2 cellular contexts compared by ENCODE assay signal in genomic region chr9:95280745-95281144, GRCh38.
TF ChIP-seq lines count a peak whose summit lies in the region.

No MANE protein-coding gene starts in this region.

TF ChIP-seq in HCT116, 20 proteins besides CTCF, POLR2A, EP300 and RAD21:
- 0 out of 2 replicates have a peak, but pooled peaks have one; percentile 12 for TF ChIP-seq CBX3 (IDR thresholded peaks at IDR 0.05; ENCODE audit: low read depth)
- no peak for TF ChIP-seq JUND (IDR thresholded peaks at IDR 0.05)

TF ChIP-seq in K562, 482 proteins besides CTCF, POLR2A, EP300 and RAD21:
- TF ChIP-seq ZNF398 (CRISPR knock-in tag; IDR thresholded peaks at IDR 0.05), result no peak
- no peak for TF ChIP-seq ZNF263 (CRISPR knock-in tag; IDR thresholded peaks at IDR 0.05; ENCODE audit: borderline replicate concordance)
- TF ChIP-seq KAT8 (IDR thresholded peaks at IDR 0.05; ENCODE audit: low read depth), result no peak
- peak in 1 of 2 experiments; percentile 24; a peak in 1 of 4 replicates for TF ChIP-seq TRIM24 (IDR thresholded peaks at IDR 0.05)
- no peak for TF ChIP-seq ARID3B (CRISPR knock-in tag; IDR thresholded peaks at IDR 0.05; ENCODE audit: borderline replicate concordance)
- TF ChIP-seq ZNF280A (IDR thresholded peaks at IDR 0.05; ENCODE audit: low read depth, partially characterized antibody), result peak; percentile 79
- TF ChIP-seq BHLHE40 (IDR thresholded peaks at IDR 0.05; ENCODE audit: low read length), result no peak
- no peak for TF ChIP-seq FOXJ2 (tag; IDR thresholded peaks at IDR 0.05)
- no peak for TF ChIP-seq E2F8 (IDR thresholded peaks at IDR 0.05; ENCODE audit: low read depth, partially characterized antibody)
- TF ChIP-seq ZNF280B (CRISPR knock-in tag; IDR thresholded peaks at IDR 0.05), result 0 out of 2 replicates have a peak, but pooled peaks have one; percentile 37
- TF ChIP-seq CBX3 (IDR thresholded peaks at IDR 0.05; ENCODE audit: borderline replicate concordance in 1 of 2, low read length in 2 of 2), result peak in 1 of 2 experiments; percentile 39; a peak in 1 of 3 replicates
- TF ChIP-seq, protein P1, sequence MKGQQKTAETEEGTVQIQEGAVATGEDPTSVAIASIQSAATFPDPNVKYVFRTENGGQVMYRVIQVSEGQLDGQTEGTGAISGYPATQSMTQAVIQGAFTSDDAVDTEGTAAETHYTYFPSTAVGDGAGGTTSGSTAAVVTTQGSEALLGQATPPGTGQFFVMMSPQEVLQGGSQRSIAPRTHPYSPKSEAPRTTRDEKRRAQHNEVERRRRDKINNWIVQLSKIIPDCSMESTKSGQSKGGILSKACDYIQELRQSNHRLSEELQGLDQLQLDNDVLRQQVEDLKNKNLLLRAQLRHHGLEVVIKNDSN (CRISPR knock-in tag; IDR thresholded peaks at IDR 0.05), result no peak
- no peak for TF ChIP-seq SPI1 (IDR thresholded peaks at IDR 0.05; ENCODE audit: borderline replicate concordance, low read depth, low read length)
- TF ChIP-seq ZBTB17 (CRISPR knock-in tag; IDR thresholded peaks at IDR 0.05), result no peak
- TF ChIP-seq IRF2 (CRISPR knock-in tag; IDR thresholded peaks at IDR 0.05), result no peak
- no peak for TF ChIP-seq MCM5 (IDR thresholded peaks at IDR 0.05; ENCODE audit: low read depth)
- TF ChIP-seq, protein P2, sequence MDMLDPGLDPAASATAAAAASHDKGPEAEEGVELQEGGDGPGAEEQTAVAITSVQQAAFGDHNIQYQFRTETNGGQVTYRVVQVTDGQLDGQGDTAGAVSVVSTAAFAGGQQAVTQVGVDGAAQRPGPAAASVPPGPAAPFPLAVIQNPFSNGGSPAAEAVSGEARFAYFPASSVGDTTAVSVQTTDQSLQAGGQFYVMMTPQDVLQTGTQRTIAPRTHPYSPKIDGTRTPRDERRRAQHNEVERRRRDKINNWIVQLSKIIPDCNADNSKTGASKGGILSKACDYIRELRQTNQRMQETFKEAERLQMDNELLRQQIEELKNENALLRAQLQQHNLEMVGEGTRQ (CRISPR knock-in tag; IDR thresholded peaks at IDR 0.05), result no peak
- no peak for TF ChIP-seq RBM14 (IDR thresholded peaks at IDR 0.05; ENCODE audit: borderline replicate concordance, insufficient read depth, low read depth, low read length)
- peak; percentile 81 for TF ChIP-seq TRIM28 (IDR thresholded peaks at IDR 0.05)
- TF ChIP-seq GMEB1 (CRISPR knock-in tag; IDR thresholded peaks at IDR 0.05), result no peak
- TF ChIP-seq C11orf30 (IDR thresholded peaks at IDR 0.05; ENCODE audit: low read depth), result no peak
- TF ChIP-seq, protein P3, sequence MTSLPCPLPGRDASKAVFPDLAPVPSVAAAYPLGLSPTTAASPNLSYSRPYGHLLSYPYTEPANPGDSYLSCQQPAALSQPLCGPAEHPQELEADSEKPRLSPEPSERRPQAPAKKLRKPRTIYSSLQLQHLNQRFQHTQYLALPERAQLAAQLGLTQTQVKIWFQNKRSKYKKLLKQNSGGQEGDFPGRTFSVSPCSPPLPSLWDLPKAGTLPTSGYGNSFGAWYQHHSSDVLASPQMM (CRISPR knock-in tag; IDR thresholded peaks at IDR 0.05), result no peak
- no peak for TF ChIP-seq MIER1 (IDR thresholded peaks at IDR 0.05; ENCODE audit: low read depth)
- no peak for TF ChIP-seq ZNF184 (CRISPR knock-in tag; IDR thresholded peaks at IDR 0.05)
